Comparison of ENCODE assay signal across 8 cellular contexts in the genomic region with DNA sequence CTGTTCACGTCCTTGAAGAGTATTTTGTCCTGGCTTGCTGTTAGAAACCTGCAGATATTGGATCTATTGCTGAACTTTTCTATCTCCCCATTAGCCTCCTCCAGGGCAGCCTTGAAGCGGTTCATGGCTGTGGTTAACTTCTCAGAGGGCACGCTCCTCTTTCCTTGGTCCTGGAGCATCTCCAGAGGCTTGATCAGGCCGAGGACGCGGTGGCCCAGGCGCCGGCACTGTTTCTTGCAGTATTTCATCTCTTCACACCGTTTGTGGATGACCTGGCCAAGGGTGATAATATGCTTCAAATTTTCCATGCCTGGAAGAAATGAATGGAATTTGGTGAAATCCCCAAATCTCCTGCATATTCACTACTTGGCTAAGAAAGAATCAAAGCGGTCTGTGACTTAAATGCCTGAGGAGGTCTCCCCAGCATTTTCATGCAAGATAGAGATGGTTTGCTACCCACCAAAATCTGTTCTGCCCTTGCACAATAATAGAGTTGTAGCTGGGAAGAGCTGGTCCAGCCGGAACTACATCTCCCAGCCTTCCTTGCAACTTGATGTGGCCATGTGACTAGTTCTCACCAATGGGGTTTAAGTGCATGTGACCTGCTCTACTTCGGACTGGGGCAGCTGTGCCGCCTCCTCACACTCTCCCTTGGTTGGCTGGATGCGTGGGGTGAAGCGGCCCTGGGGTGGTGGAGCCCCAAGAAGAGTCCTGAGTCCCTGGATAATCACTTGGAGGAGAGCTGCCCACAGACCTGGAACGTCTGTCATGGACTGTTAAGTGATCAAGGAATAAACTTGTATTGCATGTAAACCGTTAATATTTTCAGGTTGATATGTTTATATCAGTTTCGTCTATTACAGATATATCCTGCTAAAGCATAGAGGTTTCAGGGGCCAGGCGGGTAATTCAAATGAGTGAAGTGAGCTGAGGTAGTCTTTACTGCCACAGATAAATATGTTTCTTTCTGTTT. TPM values are rescaled to one million over a fixed set of nuclear protein-coding genes. Genes with fewer than 3 reads are reported as not detected.
DNase-seq lines count a peak whose midpoint lies in the region; ATAC-seq and TF ChIP-seq lines count a peak whose summit lies in the region.

No MANE protein-coding gene starts in this region.

- intact Hi-C loops in left ventricle myocardium superior (cut with micrococcal nuclease), result no loop called here
- intact Hi-C loops in posterior vena cava (cut with DNase I), result no loop called here

- peak overlapping the region; percentile 39 for H3K4me3 ChIP-seq in SU-DHL-6 (ENCODE audit: insufficient read depth, low read length, poor library complexity, severe bottlenecking)

- no peaks in the 10 kb centered on the region for H3K36me3 ChIP-seq in SU-DHL-6 (ENCODE audit: low read length)

- TF ChIP-seq POLR2A in GM15510 (IDR thresholded peaks at IDR 0.05; ENCODE audit: borderline replicate concordance, extremely low read depth, insufficient read length), result peak; percentile 37

- no peak overlapping the region for H3K27ac ChIP-seq in SU-DHL-6 (ENCODE audit: low read depth, low read length)

- TF ChIP-seq CTCF in SU-DHL-6 (IDR thresholded peaks at IDR 0.05; ENCODE audit: insufficient read depth, low read length, poor library complexity, severe bottlenecking), result no peak

- H4K20me1 ChIP-seq in SU-DHL-6 (ENCODE audit: low read depth, low read length), result no peaks in the 10 kb centered on the region

- peak overlapping the region; percentile 88 for H2AFZ ChIP-seq in SU-DHL-6 (ENCODE audit: low read depth, low read length, severe bottlenecking)

- H3F3A ChIP-seq in SU-DHL-6 (ENCODE audit: insufficient read depth), result 0 out of 2 replicates have a peak, but pooled peaks cover 5% of the 10 kb centered on the region

- peak overlapping the region; percentile 23; the same call in 1 of the 2 replicates for H3K9ac ChIP-seq in SU-DHL-6 (ENCODE audit: low read length)

- ATAC-seq in HG02759 (IDR thresholded peaks at IDR 0.05; ENCODE audit: unreplicated experiment), result peak; percentile 88
- peak; percentile 95 for ATAC-seq in left ventricle myocardium superior

- H3K4me2 ChIP-seq in SU-DHL-6 (ENCODE audit: low read depth, low read length, poor library complexity, severe bottlenecking), result peak overlapping the region; percentile 65

- H3K9me3 ChIP-seq in SU-DHL-6 (ENCODE audit: insufficient read depth, low read length), result no peaks in the 10 kb centered on the region

- H3K9me2 ChIP-seq in SU-DHL-6 (replicated peaks; ENCODE audit: insufficient read depth, low read length), result no peaks in the 10 kb centered on the region

- no peaks in the 10 kb centered on the region for H3K27me3 ChIP-seq in SU-DHL-6 (ENCODE audit: low read length)

- DNase-seq in NCI-H1105 (lab: John Stamatoyannopoulos, UW) (peak; percentile 16), amygdala (lab: John Stamatoyannopoulos, UW) (peak; percentile 25 to 96 (median 74)), left ventricle myocardium superior (peak; percentile 77), posterior vena cava (ENCODE audit: low spot score) (peak; percentile 86), DMS79 (lab: John Stamatoyannopoulos, UW) (no peak)

- H3K79me2 ChIP-seq in SU-DHL-6 (ENCODE audit: insufficient read depth, low read length), result no peaks in the 10 kb centered on the region

RNA-seq across cellular contexts. Expression of a gene that starts 4.9 kb away (rescaled TPM):
- 4.7 TPM for total RNA-seq in left ventricle myocardium superior
- total RNA-seq in posterior vena cava, result 10 to 100 TPM; 13.7 to 14.4 TPM

RNA-seq across cellular contexts. Expression of a gene that starts 29.1 kb away (rescaled TPM):
- total RNA-seq in left ventricle myocardium superior (4.6 TPM), posterior vena cava (10 to 100 TPM; 12.3 to 13.2 TPM)
